Comparison of ENCODE assay signal across 1 cellular context in the genomic region with DNA sequence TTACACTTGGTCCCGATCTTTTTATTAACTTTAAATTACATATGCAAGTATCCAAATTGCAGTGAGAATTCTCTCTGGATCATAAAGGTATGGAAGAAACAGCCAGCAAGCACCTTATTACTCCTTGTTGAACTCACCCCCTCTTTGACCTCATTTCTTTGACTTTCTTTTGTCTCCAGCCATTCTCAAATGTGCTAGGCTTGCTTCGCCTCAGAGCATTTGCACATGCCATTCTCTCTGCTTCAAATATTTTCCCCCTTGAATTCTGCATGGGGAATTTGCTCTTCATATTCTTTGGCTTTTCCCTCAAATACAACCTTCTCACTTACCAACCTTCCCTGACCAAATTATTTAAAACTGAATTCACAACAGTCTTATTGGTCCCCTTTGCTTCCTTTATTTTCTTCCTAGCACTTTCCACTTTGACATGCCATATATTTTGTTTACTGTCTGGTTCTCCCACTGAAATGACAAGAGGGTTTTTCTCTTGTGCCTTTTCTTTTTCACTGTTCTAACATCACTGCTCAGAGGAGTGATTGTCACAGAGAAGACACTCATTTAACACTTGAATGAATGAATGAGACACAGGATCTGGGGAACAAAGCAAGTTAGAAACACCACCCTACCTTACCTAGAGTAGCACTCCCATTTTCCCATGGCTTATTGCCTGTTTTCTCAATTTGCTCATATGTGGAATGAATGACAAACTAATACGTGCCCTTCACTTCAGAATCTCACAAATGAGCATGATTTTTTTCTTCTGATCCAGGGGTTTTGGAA.
TF ChIP-seq lines count a peak whose summit lies in the region.

No MANE protein-coding gene starts in this region.

TF ChIP-seq in K562, 482 proteins besides CTCF, POLR2A, EP300 and RAD21 (continued from another document):
- TF ChIP-seq, protein P1, sequence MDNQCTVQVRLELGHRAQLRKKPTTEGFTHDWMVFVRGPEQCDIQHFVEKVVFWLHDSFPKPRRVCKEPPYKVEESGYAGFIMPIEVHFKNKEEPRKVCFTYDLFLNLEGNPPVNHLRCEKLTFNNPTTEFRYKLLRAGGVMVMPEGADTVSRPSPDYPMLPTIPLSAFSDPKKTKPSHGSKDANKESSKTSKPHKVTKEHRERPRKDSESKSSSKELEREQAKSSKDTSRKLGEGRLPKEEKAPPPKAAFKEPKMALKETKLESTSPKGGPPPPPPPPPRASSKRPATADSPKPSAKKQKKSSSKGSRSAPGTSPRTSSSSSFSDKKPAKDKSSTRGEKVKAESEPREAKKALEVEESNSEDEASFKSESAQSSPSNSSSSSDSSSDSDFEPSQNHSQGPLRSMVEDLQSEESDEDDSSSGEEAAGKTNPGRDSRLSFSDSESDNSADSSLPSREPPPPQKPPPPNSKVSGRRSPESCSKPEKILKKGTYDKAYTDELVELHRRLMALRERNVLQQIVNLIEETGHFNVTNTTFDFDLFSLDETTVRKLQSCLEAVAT (IDR thresholded peaks at IDR 0.05) = peak in 1 of 2 experiments; percentile 25; a peak in 1 of 4 replicates
- TF ChIP-seq L3MBTL2 (IDR thresholded peaks at IDR 0.05) = peak; percentile 72
- peak; percentile 17; the same call in 1 of the 2 replicates for TF ChIP-seq NCOA6 (IDR thresholded peaks at IDR 0.05)
- TF ChIP-seq RBM22 (IDR thresholded peaks at IDR 0.05; ENCODE audit: low read depth, low read length, poor library complexity, severe bottlenecking) = no peak
- no peak for TF ChIP-seq NFXL1 (CRISPR knock-in tag; IDR thresholded peaks at IDR 0.05)
- TF ChIP-seq, protein P2, sequence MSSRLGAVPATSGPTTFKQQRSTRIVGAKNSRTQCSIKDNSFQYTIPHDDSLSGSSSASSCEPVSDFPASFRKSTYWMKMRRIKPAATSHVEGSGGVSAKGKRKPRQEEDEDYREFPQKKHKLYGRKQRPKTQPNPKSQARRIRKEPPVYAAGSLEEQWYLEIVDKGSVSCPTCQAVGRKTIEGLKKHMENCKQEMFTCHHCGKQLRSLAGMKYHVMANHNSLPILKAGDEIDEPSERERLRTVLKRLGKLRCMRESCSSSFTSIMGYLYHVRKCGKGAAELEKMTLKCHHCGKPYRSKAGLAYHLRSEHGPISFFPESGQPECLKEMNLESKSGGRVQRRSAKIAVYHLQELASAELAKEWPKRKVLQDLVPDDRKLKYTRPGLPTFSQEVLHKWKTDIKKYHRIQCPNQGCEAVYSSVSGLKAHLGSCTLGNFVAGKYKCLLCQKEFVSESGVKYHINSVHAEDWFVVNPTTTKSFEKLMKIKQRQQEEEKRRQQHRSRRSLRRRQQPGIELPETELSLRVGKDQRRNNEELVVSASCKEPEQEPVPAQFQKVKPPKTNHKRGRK (tag; IDR thresholded peaks at IDR 0.05) = peak; percentile 33; the same call in 1 of the 2 replicates
- 0 out of 4 replicates have a peak, but pooled peaks of 1 of the 2 experiments have one; percentile 8 for TF ChIP-seq MAZ (CRISPR knock-in tag; conservative IDR thresholded peaks at IDR 0.05 in 1 of 2, IDR thresholded peaks at IDR 0.05 in 1 of 2)
- TF ChIP-seq POLR2AphosphoS2 (IDR thresholded peaks at IDR 0.05; ENCODE audit: low read length) = no peak
- TF ChIP-seq ZNF253 (CRISPR knock-in tag; conservative IDR thresholded peaks at IDR 0.05) = no peak
- peak; percentile 95 for TF ChIP-seq ZNF24 (IDR thresholded peaks at IDR 0.05)
- no peak for TF ChIP-seq NUFIP1 (IDR thresholded peaks at IDR 0.05; ENCODE audit: partially characterized antibody)
- no peak for TF ChIP-seq ESRRA (IDR thresholded peaks at IDR 0.05; ENCODE audit: borderline replicate concordance, low read depth)
- TF ChIP-seq PRPF4 (IDR thresholded peaks at IDR 0.05; ENCODE audit: insufficient read depth, low read depth, low read length, poor library complexity, severe bottlenecking) = no peak
- no peak for TF ChIP-seq SRSF1 (IDR thresholded peaks at IDR 0.05; ENCODE audit: low read depth, low read length)
- no peak for TF ChIP-seq MEF2A (IDR thresholded peaks at IDR 0.05; ENCODE audit: control insufficient read depth, low read depth, low read length)
- TF ChIP-seq ZNF707 (CRISPR knock-in tag; conservative IDR thresholded peaks at IDR 0.05) = no peak
- TF ChIP-seq NFRKB (IDR thresholded peaks at IDR 0.05; ENCODE audit: low read depth) = 0 out of 2 replicates have a peak, but pooled peaks have one; percentile 21
- peak; percentile 63; the same call in 1 of the 2 replicates for TF ChIP-seq ZNF589 (CRISPR knock-in tag; IDR thresholded peaks at IDR 0.05; ENCODE audit: low read depth)
- TF ChIP-seq GABPB2 (CRISPR knock-in tag; conservative IDR thresholded peaks at IDR 0.05) = no peak
- TF ChIP-seq MYNN (IDR thresholded peaks at IDR 0.05) = no peak
- no peak for TF ChIP-seq MYNN (CRISPR knock-in tag; IDR thresholded peaks at IDR 0.05)
- TF ChIP-seq, protein P3, sequence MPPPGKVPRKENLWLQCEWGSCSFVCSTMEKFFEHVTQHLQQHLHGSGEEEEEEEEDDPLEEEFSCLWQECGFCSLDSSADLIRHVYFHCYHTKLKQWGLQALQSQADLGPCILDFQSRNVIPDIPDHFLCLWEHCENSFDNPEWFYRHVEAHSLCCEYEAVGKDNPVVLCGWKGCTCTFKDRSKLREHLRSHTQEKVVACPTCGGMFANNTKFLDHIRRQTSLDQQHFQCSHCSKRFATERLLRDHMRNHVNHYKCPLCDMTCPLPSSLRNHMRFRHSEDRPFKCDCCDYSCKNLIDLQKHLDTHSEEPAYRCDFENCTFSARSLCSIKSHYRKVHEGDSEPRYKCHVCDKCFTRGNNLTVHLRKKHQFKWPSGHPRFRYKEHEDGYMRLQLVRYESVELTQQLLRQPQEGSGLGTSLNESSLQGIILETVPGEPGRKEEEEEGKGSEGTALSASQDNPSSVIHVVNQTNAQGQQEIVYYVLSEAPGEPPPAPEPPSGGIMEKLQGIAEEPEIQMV (tag; conservative IDR thresholded peaks at IDR 0.05; ENCODE audit: low read depth) = no peak
- TF ChIP-seq ZNF174 (CRISPR knock-in tag; IDR thresholded peaks at IDR 0.05) = no peak
- TF ChIP-seq ZNF77 (CRISPR knock-in tag; IDR thresholded peaks at IDR 0.05) = no peak
- no peak for TF ChIP-seq PURB (CRISPR knock-in tag; IDR thresholded peaks at IDR 0.05; ENCODE audit: low read depth)
- TF ChIP-seq TAF1 (IDR thresholded peaks at IDR 0.05; ENCODE audit: control insufficient read depth, extremely low read depth, insufficient read depth, low read length, severe bottlenecking) = no peak
